In genomic region chr7:146116452-146117219, GRCh38 we compare ENCODE assay signal across 8 cellular contexts. TPM values are rescaled to one million over a fixed set of nuclear protein-coding genes. Genes with fewer than 3 reads are reported as not detected.
DNase-seq lines count a peak whose midpoint lies in the region; ATAC-seq and TF ChIP-seq lines count a peak whose summit lies in the region.

CNTNAP2 (plus strand) TSS chr7:146116801; CDS start chr7:146116877, 76 bp downstream.

- H4K20me1 ChIP-seq in BLaER1 treated with 17β-estradiol and CSF1 and Interleukin-3, amounts not matched to agents 10 nM and 100 nM: peaks cover 0 to 8% (median 0%) of the 10 kb centered on the region in 11 experiments; a peak in 2 of 22 replicates

- DNase-seq in HT1080 (ENCODE audit: low read depth): peak; percentile 53
- DNase-seq in SK-N-DZ (ENCODE audit: low spot score): peak; percentile 91
- DNase-seq in epithelial cell of proximal tubule (ENCODE audit: low read depth): no peak
- no peak for DNase-seq in naive B cell
- no peak for DNase-seq in mucosa of gallbladder (ENCODE audit: low spot score)
- DNase-seq in cortex of kidney (lab: John Stamatoyannopoulos, UW): no peak

- H3K27ac Mint-ChIP-seq in naive B cell: peak within 1 kb of the TSS in 1 of 6 donors; percentile 25

- peaks cover 0 to 6% (median 0%) of the 10 kb centered on the region in 7 donors for H3K9me3 Mint-ChIP-seq in naive B cell

- H3K27me3 Mint-ChIP-seq in naive B cell: peaks cover 34 to 40% (median 36%) of the 10 kb centered on the region in 3 donors

- H3K9me3 ChIP-seq in BLaER1 treated with 17β-estradiol and CSF1 and Interleukin-3, amounts not matched to agents 10 nM and 100 nM (replicated peaks in 1 of 11): no peaks in the 10 kb centered on the region

- no peaks in the 10 kb centered on the region for H3K27me3 ChIP-seq in BLaER1 treated with 17β-estradiol and CSF1 and Interleukin-3, amounts not matched to agents 10 nM and 100 nM

- no peaks in the 10 kb centered on the region for H3K36me3 ChIP-seq in BLaER1 treated with 17β-estradiol and CSF1 and Interleukin-3, amounts not matched to agents 10 nM and 100 nM

- H3K4me1 Mint-ChIP-seq in naive B cell: peaks cover 6 to 14% (median 10%) of the 10 kb centered on the region in 3 donors

- ATAC-seq in naive B cell (ENCODE audit: low read depth in 2 of 2): peak in 1 of 2 donors; percentile 20
- ATAC-seq in HG02970 (IDR thresholded peaks at IDR 0.05; ENCODE audit: low FRiP score, unreplicated experiment): no peak

- H3K4me3 ChIP-seq in BLaER1 treated with 17β-estradiol and CSF1 and Interleukin-3, amounts not matched to agents 10 nM and 100 nM: peak within 1 kb of the TSS; percentile 67 to 79 (median 76)
- H3K4me3 ChIP-seq in epithelial cell of proximal tubule (ENCODE audit: low read depth, low read length): peak within 1 kb of the TSS; percentile 55

- peaks cover 12 to 22% (median 13%) of the 10 kb centered on the region in 10 experiments for H3K4me1 ChIP-seq in BLaER1 treated with 17β-estradiol and CSF1 and Interleukin-3, amounts not matched to agents 10 nM and 100 nM

- TF ChIP-seq CTCF in epithelial cell of proximal tubule (conservative IDR thresholded peaks at IDR 0.05; ENCODE audit: low read depth, low read length): no peak

- H3K4me2 ChIP-seq in BLaER1 treated with 17β-estradiol and CSF1 and Interleukin-3, amounts not matched to agents 10 nM and 100 nM: peak within 1 kb of the TSS; percentile 81 to 95 (median 90)

- H3K4me3 Mint-ChIP-seq in naive B cell: peak within 1 kb of the TSS; percentile 15 to 87 (median 72)

- H3K27ac ChIP-seq in BLaER1 treated with 17β-estradiol and CSF1 and Interleukin-3, amounts not matched to agents 10 nM and 100 nM: peak within 1 kb of the TSS in 10 of 11 experiments; percentile 29 to 67 (median 53); a peak in 16 of 22 replicates

- peak within 1 kb of the TSS; percentile 23 to 76 (median 65); a peak in 21 of 22 replicates for H3K9ac ChIP-seq in BLaER1 treated with 17β-estradiol and CSF1 and Interleukin-3, amounts not matched to agents 10 nM and 100 nM

- H3K36me3 Mint-ChIP-seq in naive B cell: no peaks in the 10 kb centered on the region

RNA-seq across cellular contexts. Expression of gene CNTNAP2, which starts in this region (rescaled TPM):
- total RNA-seq in HT1080 (2014; rRNA removed; shearing (Covaris generic)): not detected in 2 replicates
- polyA plus RNA-seq in HT1080 (2015; cell fraction: cytosol; rRNA removed): not detected in 2 replicates
- not detected in 2 replicates for polyA plus RNA-seq in HT1080 (2015; cell fraction: nucleus; rRNA removed)
- 86.2 and 93.7 TPM in 2 replicates for polyA plus RNA-seq in SK-N-DZ (2014; cell fraction: cytosol; rRNA removed)
- 35.9 and 55.9 TPM in 2 replicates for polyA plus RNA-seq in SK-N-DZ (2014; cell fraction: nucleus; rRNA removed)
- total RNA-seq in epithelial cell of proximal tubule: 2.7 and 9.2 TPM in 2 replicates
- 100 to 1,000 TPM in 3 of 6 donors, 10 to 100 TPM in 3; 38.2 to 132 (median 77.9) TPM for polyA plus RNA-seq in naive B cell (ENCODE audit: low read depth in 6 of 6)
- total RNA-seq in mucosa of gallbladder: 1.6 TPM

Comparison
In these comparisons a context has a peak if more than half of its experiments do, and no peak if none do; other contexts are left out.
1. Peak in DNase-seq in HT1080; RNA of the gene not detected or under 1 TPM.